ENCODE assay signal across 10 cellular contexts in the genomic region with DNA sequence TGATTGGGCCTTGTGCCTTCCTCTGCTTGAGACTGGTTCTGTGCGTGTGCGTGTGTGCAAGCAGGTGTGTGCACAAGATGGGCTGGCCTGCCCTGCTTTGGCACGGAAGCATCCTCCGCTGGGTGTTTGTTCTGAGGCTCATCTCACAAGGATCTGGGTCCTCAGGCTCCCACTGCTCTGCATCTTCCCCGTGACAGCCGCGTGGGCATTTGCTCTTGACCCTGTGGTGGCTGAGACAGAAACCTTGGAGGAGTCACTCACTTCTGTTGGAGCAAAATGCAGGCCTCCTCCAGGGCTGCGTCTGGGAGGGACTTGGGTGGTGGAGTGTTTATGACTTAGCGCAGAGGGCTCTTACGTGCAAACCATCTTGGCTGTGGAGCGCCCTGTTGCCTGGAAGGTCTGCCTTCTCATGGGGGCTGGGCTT.
DNase-seq lines count a peak whose midpoint lies in the region; ATAC-seq lines count a peak whose summit lies in the region.
"Had no signal": no experiment of that assay in that cellular context is flagged by ENCODE, and none has a peak within 500 bp of the region (broad histone marks: within the 10 kb centered on the region; RNA-seq: fewer than 3 reads in every experiment).

No MANE protein-coding gene starts in this region.

- H3K36me3 Mint-ChIP-seq in activated T-helper 17 cell treated with anti-CD3 and anti-CD28 coated beads, Interleukin-2, amount 50 U/mL, for 72 hours (ENCODE audit: low read depth): no peaks in the 10 kb centered on the region

- peak; percentile 79 for ATAC-seq in activated T-helper 17 cell treated with anti-CD3 and anti-CD28 coated beads, Interleukin-2, amount 50 U/mL, for 72 hours (replicated peaks)
- no peak for ATAC-seq in left colon
- ATAC-seq in stimulated activated naive CD8-positive, alpha-beta T cell treated with anti-CD3 and anti-CD28 coated beads, Interleukin-15, amount 100 ng/mL, for 72 hours: peak; percentile 67

- intact Hi-C loops in left colon (cut with DNase I, micrococcal nuclease): no loop called here

- H3K9me3 Mint-ChIP-seq in activated T-helper 17 cell treated with anti-CD3 and anti-CD28 coated beads, Interleukin-2, amount 50 U/mL, for 72 hours: no peaks in the 10 kb centered on the region
- H3K9me3 Mint-ChIP-seq in stimulated activated naive CD8-positive, alpha-beta T cell treated with anti-CD3 and anti-CD28 coated beads, Interleukin-15, amount 100 ng/mL, for 72 hours: no peaks in the 10 kb centered on the region

- H3K4me3 Mint-ChIP-seq in activated T-helper 17 cell treated with anti-CD3 and anti-CD28 coated beads, Interleukin-2, amount 50 U/mL, for 72 hours: peak overlapping the region; percentile 83
- H3K4me3 Mint-ChIP-seq in stimulated activated naive CD8-positive, alpha-beta T cell treated with anti-CD3 and anti-CD28 coated beads, Interleukin-15, amount 100 ng/mL, for 72 hours: peak overlapping the region; percentile 81 to 86

- peak overlapping the region; percentile 92 for H3K27ac Mint-ChIP-seq in activated T-helper 17 cell treated with anti-CD3 and anti-CD28 coated beads, Interleukin-2, amount 50 U/mL, for 72 hours
- H3K27ac Mint-ChIP-seq in stimulated activated naive CD8-positive, alpha-beta T cell treated with anti-CD3 and anti-CD28 coated beads, Interleukin-15, amount 100 ng/mL, for 72 hours: peak overlapping the region; percentile 66 to 75

- peaks cover 42% of the 10 kb centered on the region for H3K4me1 Mint-ChIP-seq in activated T-helper 17 cell treated with anti-CD3 and anti-CD28 coated beads, Interleukin-2, amount 50 U/mL, for 72 hours
- peaks cover 86% of the 10 kb centered on the region for H3K4me1 Mint-ChIP-seq in stimulated activated naive CD8-positive, alpha-beta T cell treated with anti-CD3 and anti-CD28 coated beads, Interleukin-15, amount 100 ng/mL, for 72 hours

- DNase-seq in NCI-H1417 (lab: John Stamatoyannopoulos, UW) (peak in 2 of 3 experiments; percentile 4 to 76), NCI-H1417 treated with DMSO at 0.1 percent for 48 hours (lab: John Stamatoyannopoulos, UW) (no peak), left colon (peak; percentile 18 to 60), midbrain (lab: John Stamatoyannopoulos, UW) (no peak), HT-29 (ENCODE audit: low spot score) (no peak)
- peak; percentile 27 to 35 for DNase-seq in stimulated activated naive CD8-positive, alpha-beta T cell treated with anti-CD3 and anti-CD28 coated beads, Interleukin-15, amount 100 ng/mL, for 72 hours
- no peak for DNase-seq in effector CD4-positive, alpha-beta T cell
- DNase-seq: kidney; NK-92 treated with Interleukin-12 subunit alpha and Interleukin-12 subunit beta, amount 100 ng/mL, for 24 hours had no signal

- H3K27me3 Mint-ChIP-seq in activated T-helper 17 cell treated with anti-CD3 and anti-CD28 coated beads, Interleukin-2, amount 50 U/mL, for 72 hours: no peaks in the 10 kb centered on the region
- H3K27me3 Mint-ChIP-seq in stimulated activated naive CD8-positive, alpha-beta T cell treated with anti-CD3 and anti-CD28 coated beads, Interleukin-15, amount 100 ng/mL, for 72 hours: no peaks in the 10 kb centered on the region

Comparison
In these comparisons a context has a peak if more than half of its experiments do, and no peak if none do; other contexts are left out.
1. DNase-seq: peak in NCI-H1417 (2 of 3), left colon (2 of 2) and stimulated activated naive CD8-positive, alpha-beta T cell treated with anti-CD3 and anti-CD28 coated beads, Interleukin-15, amount 100 ng/mL, for 72 hours (2 of 2); none in NCI-H1417 treated with DMSO at 0.1 percent for 48 hours (single experiment), midbrain (single experiment), HT-29 (single experiment) and effector CD4-positive, alpha-beta T cell (single experiment).